ENCODE assay signal across 9 cellular contexts in genomic region chr6:25889877-25890853, GRCh38. TPM values are rescaled to one million over a fixed set of nuclear protein-coding genes. Genes with fewer than 3 reads are reported as not detected.
DNase-seq lines count a peak whose midpoint lies in the region; ATAC-seq and TF ChIP-seq lines count a peak whose summit lies in the region.
"Had no signal": no experiment of that assay in that cellular context is flagged by ENCODE, and none has a peak within 500 bp of the region (broad histone marks: within the 10 kb centered on the region; RNA-seq: fewer than 3 reads in every experiment).

No MANE protein-coding gene starts in this region.

- peak; percentile 58 for TF ChIP-seq CTCF in epithelial cell of esophagus (IDR thresholded peaks at IDR 0.05; ENCODE audit: insufficient read depth, low read depth, low read length, missing control alignments)

- peak; percentile 40 for DNase-seq in DMS153 (lab: John Stamatoyannopoulos, UW)
- DNase-seq in KBM-7 = peak; percentile 69
- DNase-seq in OCI-M2 (lab: John Stamatoyannopoulos, UW; ENCODE audit: unreplicated experiment) = peak; percentile 38
- peak; percentile 57 for DNase-seq in epithelial cell of esophagus (ENCODE audit: low read depth)
- peak; percentile 74 for DNase-seq in myocyte (ENCODE audit: low read depth)
- no peak for DNase-seq in stimulated activated CD4-positive, alpha-beta T cell treated with anti-CD3 and anti-CD28 coated beads, Interleukin-2, amount 100 ng/mL, for 48 hours

- in situ Hi-C loops in KBM-7 (cut with MboI; ENCODE audit: low pct_unique_long_range_greater_than_20kb, low sequenced_read_pairs) = no loop called here

- ATAC-seq in GM18502 (IDR thresholded peaks at IDR 0.05; ENCODE audit: poor library complexity, unreplicated experiment) (no peak), HG02623 (IDR thresholded peaks at IDR 0.05; ENCODE audit: unreplicated experiment) (no peak)

- no peak overlapping the region for H3K4me3 ChIP-seq in epithelial cell of esophagus (ENCODE audit: low read length)

RNA-seq across cellular contexts. Expression of gene SLC17A3, which starts 16.1 kb away (rescaled TPM):
- not detected in 2 replicates for total RNA-seq in myocyte
- polyA plus RNA-seq in myocyte (2012) = not detected
- polyA plus RNA-seq: immature natural killer cell had no signal

RNA-seq across cellular contexts. Expression of gene SLC17A2, which starts 40.3 kb away (rescaled TPM):
- total RNA-seq in myocyte = 0.16 and 0.21 TPM in 2 replicates
- 0.15 TPM for polyA plus RNA-seq in myocyte (2012)
- polyA plus RNA-seq: immature natural killer cell had no signal

RNA-seq across cellular contexts. Expression of gene SLC17A1, which starts 58.3 kb away (rescaled TPM):
- total RNA-seq in myocyte = not detected in 2 replicates
- not detected for polyA plus RNA-seq in myocyte (2012)
- polyA plus RNA-seq: immature natural killer cell had no signal

Comparison
In these comparisons a context has a peak if more than half of its experiments do, and no peak if none do; other contexts are left out.
1. DNase-seq: peak in DMS153 (single experiment), KBM-7 (single experiment), OCI-M2 (single experiment), epithelial cell of esophagus (single experiment) and myocyte (single experiment); none in stimulated activated CD4-positive, alpha-beta T cell treated with anti-CD3 and anti-CD28 coated beads, Interleukin-2, amount 100 ng/mL, for 48 hours (0 of 2).